19 cellular contexts compared by ENCODE assay signal in genomic region chr2:120383631-120384477, GRCh38. TPM values are rescaled to one million over a fixed set of nuclear protein-coding genes. Genes with fewer than 3 reads are reported as not detected.
"Had no signal": no experiment of that assay in that cellular context is flagged by ENCODE, and none has a peak within 500 bp of the region (broad histone marks: within the 10 kb centered on the region; RNA-seq: fewer than 3 reads in every experiment).

No MANE protein-coding gene starts in this region.

- H3K9me3 Mint-ChIP-seq: activated naive CD8-positive, alpha-beta T cell treated with anti-CD3 and anti-CD28 coated beads for 36 hours; activated T-cell treated with anti-CD3 and anti-CD28 coated beads, Interleukin-2, amount 50 U/mL, for 24 hours; activated T-helper 17 cell treated with anti-CD3 and anti-CD28 coated beads, Interleukin-2, amount 50 U/mL, for 72 hours; natural killer cell; stimulated activated naive B cell treated with anti-CD40 and anti-IgM and Interleukin-4, amounts not matched to agents 10 μg/mL and 1 μg/mL and 100 μg/mL, for 72 hours; T-cell; T-helper 2 cell treated with Interferon-gamma antibody and Interleukin-4, amounts not matched to agents 5 μg/mL and 100 μg/mL, for 36 hours had no signal

- DNase-seq: activated naive CD8-positive, alpha-beta T cell treated with anti-CD3 and anti-CD28 coated beads for 36 hours; activated T-cell treated with anti-CD3 and anti-CD28 coated beads, Interleukin-2, amount 50 U/mL, for 24 hours; natural killer cell; ovary; stimulated activated naive B cell treated with anti-CD40 and anti-IgM and Interleukin-4, amounts not matched to agents 10 μg/mL and 1 μg/mL and 100 μg/mL, for 72 hours; T-cell; transverse colon had no signal

- H3K36me3 ChIP-seq: breast epithelium, heart left ventricle, ovary, transverse colon had no signal

- FAIRE-seq: islet of Langerhans had no signal

- H3K4me3 Mint-ChIP-seq: activated naive CD8-positive, alpha-beta T cell treated with anti-CD3 and anti-CD28 coated beads for 36 hours; activated T-cell treated with anti-CD3 and anti-CD28 coated beads, Interleukin-2, amount 50 U/mL, for 24 hours; activated T-helper 17 cell treated with anti-CD3 and anti-CD28 coated beads, Interleukin-2, amount 50 U/mL, for 72 hours; natural killer cell; stimulated activated naive B cell treated with anti-CD40 and anti-IgM and Interleukin-4, amounts not matched to agents 10 μg/mL and 1 μg/mL and 100 μg/mL, for 72 hours; T-cell; T-helper 2 cell treated with Interferon-gamma antibody and Interleukin-4, amounts not matched to agents 5 μg/mL and 100 μg/mL, for 36 hours had no signal

- H3K27me3 ChIP-seq: breast epithelium, ovary had no signal

- H3K27ac Mint-ChIP-seq: activated naive CD8-positive, alpha-beta T cell treated with anti-CD3 and anti-CD28 coated beads for 36 hours; activated T-cell treated with anti-CD3 and anti-CD28 coated beads, Interleukin-2, amount 50 U/mL, for 24 hours; activated T-helper 17 cell treated with anti-CD3 and anti-CD28 coated beads, Interleukin-2, amount 50 U/mL, for 72 hours; natural killer cell; stimulated activated naive B cell treated with anti-CD40 and anti-IgM and Interleukin-4, amounts not matched to agents 10 μg/mL and 1 μg/mL and 100 μg/mL, for 72 hours; T-cell; T-helper 2 cell treated with Interferon-gamma antibody and Interleukin-4, amounts not matched to agents 5 μg/mL and 100 μg/mL, for 36 hours had no signal

- ATAC-seq: activated CD4-positive, CD25-positive, alpha-beta regulatory T cell treated with anti-CD3 and anti-CD28 coated beads, Interleukin-2, amount 50 U/mL, for 24 hours; activated T-helper 17 cell treated with anti-CD3 and anti-CD28 coated beads, Interleukin-2, amount 50 U/mL, for 72 hours; heart left ventricle; left colon; natural killer cell; stimulated activated naive B cell treated with anti-CD40 and anti-IgM and Interleukin-4, amounts not matched to agents 10 μg/mL and 1 μg/mL and 100 μg/mL, for 72 hours; T-cell had no signal

- H3K27ac ChIP-seq: breast epithelium, coronary artery, epithelial cell of prostate, heart left ventricle, ovary, psoas muscle, skin epidermis, transverse colon, VCaP had no signal

- H3K9me3 ChIP-seq: breast epithelium, heart left ventricle, ovary, psoas muscle, transverse colon had no signal

- H3K36me3 Mint-ChIP-seq: activated naive CD8-positive, alpha-beta T cell treated with anti-CD3 and anti-CD28 coated beads for 36 hours; natural killer cell; stimulated activated naive B cell treated with anti-CD40 and anti-IgM and Interleukin-4, amounts not matched to agents 10 μg/mL and 1 μg/mL and 100 μg/mL, for 72 hours; T-cell had no signal

- H3K4me1 Mint-ChIP-seq: activated naive CD8-positive, alpha-beta T cell treated with anti-CD3 and anti-CD28 coated beads for 36 hours; activated T-helper 17 cell treated with anti-CD3 and anti-CD28 coated beads, Interleukin-2, amount 50 U/mL, for 72 hours; natural killer cell; stimulated activated naive B cell treated with anti-CD40 and anti-IgM and Interleukin-4, amounts not matched to agents 10 μg/mL and 1 μg/mL and 100 μg/mL, for 72 hours; T-cell had no signal

- H3K4me3 ChIP-seq: breast epithelium, coronary artery, heart left ventricle, ovary, psoas muscle, skin epidermis, transverse colon had no signal

- H3K27me3 Mint-ChIP-seq: activated naive CD8-positive, alpha-beta T cell treated with anti-CD3 and anti-CD28 coated beads for 36 hours had no signal

- H3K4me1 ChIP-seq: breast epithelium, heart left ventricle, psoas muscle, transverse colon had no signal

RNA-seq across cellular contexts. Expression of gene INHBB, which starts 37.9 kb away (rescaled TPM):
- total RNA-seq: activated naive CD8-positive, alpha-beta T cell treated with anti-CD3 and anti-CD28 coated beads for 36 hours; activated T-helper 17 cell treated with anti-CD3 and anti-CD28 coated beads, Interleukin-2, amount 50 U/mL, for 72 hours had no signal
